Comparison of ENCODE assay signal across 8 cellular contexts in genomic region chr2:69911985-69912563, GRCh38. TPM values are rescaled to one million over a fixed set of nuclear protein-coding genes. Genes with fewer than 3 reads are reported as not detected.
DNase-seq lines count a peak whose midpoint lies in the region; ATAC-seq, FAIRE-seq and TF ChIP-seq lines count a peak whose summit lies in the region.

No MANE protein-coding gene starts in this region.

- H3K9ac ChIP-seq in OCI-LY3 (ENCODE audit: low read length), result no peak overlapping the region

- H3K36me3 Mint-ChIP-seq in naive thymus-derived CD8-positive, alpha-beta T cell, result peaks cover 0 to 34% (median 2%) of the 10 kb centered on the region in 3 donors

- peaks cover 3 to 30% (median 18%) of the 10 kb centered on the region in 4 donors for H3K4me1 Mint-ChIP-seq in naive thymus-derived CD8-positive, alpha-beta T cell

- no peak for FAIRE-seq in HTR-8/SVneo (lab: Jason Lieb, UNC)

- DNase-seq in DMS53 treated with DMSO at 0.1 percent for 48 hours (lab: John Stamatoyannopoulos, UW; ENCODE audit: unreplicated experiment), result peak; percentile 71
- DNase-seq in HTR-8/SVneo (ENCODE audit: insufficient read length, low spot score), result peak; percentile 45
- peak; percentile 60 for DNase-seq in dedifferentiated amniotic fluid mesenchymal stem cell (ENCODE audit: extremely low spot score)
- peak in 4 of 10 donors; percentile 33 to 71 (median 62) for DNase-seq in naive thymus-derived CD8-positive, alpha-beta T cell
- no peak for DNase-seq in stimulated activated CD4-positive, alpha-beta T cell treated with anti-CD3 and anti-CD28 coated beads, Interleukin-2, amount 100 ng/mL, for 48 hours

- H3K79me2 ChIP-seq in OCI-LY3 (ENCODE audit: low read length), result no peaks in the 10 kb centered on the region

- H3K27me3 ChIP-seq in OCI-LY3 (ENCODE audit: low read depth, low read length), result peaks cover 15% of the 10 kb centered on the region

- no peak overlapping the region for H3K27ac ChIP-seq in OCI-LY3 (ENCODE audit: low read length)

- peak overlapping the region in 4 of 10 donors; percentile 12 to 58 (median 43) for H3K4me3 Mint-ChIP-seq in naive thymus-derived CD8-positive, alpha-beta T cell

- POLR2A ChIA-PET in naive thymus-derived CD8-positive, alpha-beta T cell (lab: Charles Lee), result interaction anchor here (0.6 to 7.2 kb wide), 10 partner anchors 9 to 392 kb away, joined by 3 to 124 read pairs (median 6); partner anchors contain the start of genes C2orf42, FAM136A, PCBP1 and SNRNP27

- no peaks in the 10 kb centered on the region for H3K9me3 ChIP-seq in OCI-LY3 (ENCODE audit: insufficient read depth, low read length)

- no peaks in the 10 kb centered on the region for H4K20me1 ChIP-seq in OCI-LY3 (ENCODE audit: insufficient read depth, low read length)

- H3K36me3 ChIP-seq in OCI-LY3 (replicated peaks; ENCODE audit: low read depth, low read length), result peaks cover 17% of the 10 kb centered on the region

- H3K9me3 Mint-ChIP-seq in naive thymus-derived CD8-positive, alpha-beta T cell, result no peaks in the 10 kb centered on the region

- TF ChIP-seq CTCF in OCI-LY3 (IDR thresholded peaks at IDR 0.05; ENCODE audit: low read depth, low read length), result peak; percentile 73

- no peak overlapping the region for H3K4me2 ChIP-seq in OCI-LY3 (ENCODE audit: low read length)

- H3K4me1 ChIP-seq in OCI-LY3 (ENCODE audit: low read length), result no peaks in the 10 kb centered on the region

- ATAC-seq in naive thymus-derived CD8-positive, alpha-beta T cell, result no peak
- ATAC-seq in GM18520 (IDR thresholded peaks at IDR 0.05; ENCODE audit: unreplicated experiment), result no peak
- no peak for ATAC-seq in HG02571 (IDR thresholded peaks at IDR 0.05; ENCODE audit: unreplicated experiment)

- H3K27ac Mint-ChIP-seq in naive thymus-derived CD8-positive, alpha-beta T cell, result peak overlapping the region; percentile 8 to 85 (median 76)

- H2AFZ ChIP-seq in OCI-LY3 (ENCODE audit: low read depth, low read length), result no peak overlapping the region

- H3K4me3 ChIP-seq in OCI-LY3 (ENCODE audit: low read length), result no peak overlapping the region

- no peaks in the 10 kb centered on the region for H3K27me3 Mint-ChIP-seq in naive thymus-derived CD8-positive, alpha-beta T cell

RNA-seq across cellular contexts. Expression of gene MXD1, which starts 2.8 kb away (rescaled TPM):
- 10 to 100 TPM; 14.3 to 15.8 TPM for total RNA-seq in naive thymus-derived CD8-positive, alpha-beta T cell
- polyA plus RNA-seq in naive thymus-derived CD8-positive, alpha-beta T cell, result 1 to 10 TPM; 6.4 to 9.3 (median 8.8) TPM

RNA-seq across cellular contexts. Expression of gene SNRNP27, which starts 18.3 kb away (rescaled TPM):
- 10 to 100 TPM; 49.1 to 51.2 TPM for total RNA-seq in naive thymus-derived CD8-positive, alpha-beta T cell
- polyA plus RNA-seq in naive thymus-derived CD8-positive, alpha-beta T cell, result 10 to 100 TPM; 38.6 to 60.9 (median 50.9) TPM

RNA-seq across cellular contexts. Expression of gene ASPRV1, which starts 49.4 kb away (rescaled TPM):
- total RNA-seq in naive thymus-derived CD8-positive, alpha-beta T cell, result 1 to 10 TPM; 2.3 to 2.8 TPM
- polyA plus RNA-seq in naive thymus-derived CD8-positive, alpha-beta T cell, result 1 to 10 TPM in 2 of 3 donors, under 1 TPM in 1; 0.91 to 1.8 (median 1.1) TPM

Comparison
In these comparisons a context has a peak if more than half of its experiments do, and no peak if none do; other contexts are left out.
1. DNase-seq: peak in DMS53 treated with DMSO at 0.1 percent for 48 hours (single experiment), HTR-8/SVneo (single experiment) and dedifferentiated amniotic fluid mesenchymal stem cell (single experiment); none in stimulated activated CD4-positive, alpha-beta T cell treated with anti-CD3 and anti-CD28 coated beads, Interleukin-2, amount 100 ng/mL, for 48 hours (0 of 2).